ENCODE assay signal across 8 cellular contexts in genomic region chr17:78925234-78925633, GRCh38. TPM values are rescaled to one million over a fixed set of nuclear protein-coding genes. Genes with fewer than 3 reads are reported as not detected.
DNase-seq lines count a peak whose midpoint lies in the region; ATAC-seq and TF ChIP-seq lines count a peak whose summit lies in the region.

TIMP2 (minus strand) TSS chr17:78925387; CDS start chr17:78925088, 299 bp downstream.

- H3K9me3 ChIP-seq in Caco-2: no peaks in the 10 kb centered on the region
- no peaks in the 10 kb centered on the region for H3K9me3 ChIP-seq in SJSA1 (replicated peaks)
- no peaks in the 10 kb centered on the region for H3K9me3 ChIP-seq in neutrophil

- H3K27ac Mint-ChIP-seq in Caco-2 (ENCODE audit: unreplicated experiment): peak within 1 kb of the TSS; percentile 39
- no peak within 1 kb of the TSS for H3K27ac Mint-ChIP-seq in activated naive CD4-positive, alpha-beta T cell treated with anti-CD3 and anti-CD28 coated beads, Interleukin-2, amount 50 U/mL, for 24 hours

- H3K36me3 Mint-ChIP-seq in Caco-2 (ENCODE audit: insufficient read depth, unreplicated experiment): peaks cover 27% of the 10 kb centered on the region
- H3K36me3 Mint-ChIP-seq in activated naive CD4-positive, alpha-beta T cell treated with anti-CD3 and anti-CD28 coated beads, Interleukin-2, amount 50 U/mL, for 24 hours: no peaks in the 10 kb centered on the region

- no peaks in the 10 kb centered on the region for H3K9me3 Mint-ChIP-seq in Caco-2 (ENCODE audit: unreplicated experiment)
- H3K9me3 Mint-ChIP-seq in activated naive CD4-positive, alpha-beta T cell treated with anti-CD3 and anti-CD28 coated beads, Interleukin-2, amount 50 U/mL, for 24 hours: no peaks in the 10 kb centered on the region

- no peaks in the 10 kb centered on the region for H3K27me3 ChIP-seq in Caco-2 (replicated peaks; ENCODE audit: control insufficient read depth, insufficient read depth, low read length)
- no peaks in the 10 kb centered on the region for H3K27me3 ChIP-seq in SJSA1 (replicated peaks)
- no peaks in the 10 kb centered on the region for H3K27me3 ChIP-seq in neutrophil

- H3K4me3 ChIP-seq in Caco-2 (ENCODE audit: low read depth, low read length): peak within 1 kb of the TSS; percentile 80
- peak within 1 kb of the TSS; percentile 48 for H3K4me3 ChIP-seq in SJSA1
- H3K4me3 ChIP-seq in neutrophil (ENCODE audit: low read depth in 1 of 2, low read length in 1 of 2): peak within 1 kb of the TSS; percentile 93 to 99

- CTCF ChIA-PET in Caco-2 (lab: Charles Lee): no interaction called here

- intact Hi-C loops in Caco-2 (cut with micrococcal nuclease; ENCODE audit: unreplicated experiment): loop anchor here (2.0 kb wide), 1 partner anchor 42 kb away; no protein-coding TSS in a partner anchor

- no TSS peak for BruUV-seq in Caco-2 (replicated peaks; lab: Mats Ljungman, UMichigan)

- DNase-seq in Caco-2 (peak; percentile 88 to 91), M059J (ENCODE audit: low read depth) (peak; percentile 76), SJSA1 (ENCODE audit: low read depth in 1 of 2, low spot score in 2 of 2) (peak; percentile 64 to 95), glomerular endothelial cell (ENCODE audit: extremely low read depth, low read depth, low spot score) (no peak)

- H3K27me3 Mint-ChIP-seq in Caco-2 (ENCODE audit: insufficient read depth, unreplicated experiment): peaks cover 3% of the 10 kb centered on the region
- peaks cover 5% of the 10 kb centered on the region for H3K27me3 Mint-ChIP-seq in activated naive CD4-positive, alpha-beta T cell treated with anti-CD3 and anti-CD28 coated beads, Interleukin-2, amount 50 U/mL, for 24 hours

- H3K4me1 Mint-ChIP-seq in Caco-2 (ENCODE audit: low read depth, unreplicated experiment): peaks cover 23% of the 10 kb centered on the region
- H3K4me1 Mint-ChIP-seq in activated naive CD4-positive, alpha-beta T cell treated with anti-CD3 and anti-CD28 coated beads, Interleukin-2, amount 50 U/mL, for 24 hours: peaks cover 13% of the 10 kb centered on the region

- H3K4me3 Mint-ChIP-seq in Caco-2 (ENCODE audit: unreplicated experiment): peak within 1 kb of the TSS; percentile 90
- H3K4me3 Mint-ChIP-seq in activated naive CD4-positive, alpha-beta T cell treated with anti-CD3 and anti-CD28 coated beads, Interleukin-2, amount 50 U/mL, for 24 hours: peak within 1 kb of the TSS; percentile 42

- POLR2A ChIA-PET in Caco-2 (lab: Charles Lee): no interaction called here

- TF ChIP-seq CTCF in Caco-2 (IDR thresholded peaks at IDR 0.05; ENCODE audit: insufficient read depth in 1 of 2, low read depth in 1 of 2, low read length in 1 of 2, severe bottlenecking in 1 of 2, unreplicated experiment in 1 of 2): peak; percentile 35 to 62
- TF ChIP-seq CTCF in neutrophil (IDR thresholded peaks at IDR 0.05): peak; percentile 88
- TF ChIP-seq CTCF in subcutaneous adipose tissue (IDR thresholded peaks at IDR 0.05; ENCODE audit: low read depth): no peak

- peaks cover 23% of the 10 kb centered on the region for H3K4me1 ChIP-seq in Caco-2
- peaks cover 39% of the 10 kb centered on the region for H3K4me1 ChIP-seq in SJSA1 (replicated peaks)
- H3K4me1 ChIP-seq in neutrophil (ENCODE audit: control insufficient read depth in 1 of 2, insufficient read depth in 1 of 2, low read depth in 1 of 2, low read length in 1 of 2): peaks cover 43 to 44% of the 10 kb centered on the region in 2 experiments

- ATAC-seq in GM21786 (IDR thresholded peaks at IDR 0.05; ENCODE audit: unreplicated experiment): no peak

- H3K36me3 ChIP-seq in Caco-2 (ENCODE audit: control insufficient read depth, insufficient read depth, low read length) (peaks cover 2% of the 10 kb centered on the region; the same call in 1 of the 2 replicates), SJSA1 (peaks cover 23% of the 10 kb centered on the region), neutrophil (peaks cover 11% of the 10 kb centered on the region)

- H3K27ac ChIP-seq in SJSA1 (peak within 1 kb of the TSS; percentile 86), neutrophil (peak within 1 kb of the TSS; percentile 99)

RNA-seq across cellular contexts. Expression of gene TIMP2, which starts in this region (rescaled TPM):
- 63.8 and 70.1 TPM in 2 replicates for total RNA-seq in Caco-2 (2022)
- total RNA-seq in M059J (2014; rRNA removed; shearing (Covaris generic)): 213 and 289 TPM in 2 replicates
- total RNA-seq in SJSA1 (2014; rRNA removed; shearing (Covaris generic)): 122 and 166 TPM in 2 replicates
- total RNA-seq in glomerular endothelial cell: 278 and 322 TPM in 2 replicates
- 100 to 1,000 TPM; 123 to 267 (median 233) TPM for total RNA-seq in subcutaneous adipose tissue
